ENCODE assay signal across 16 cellular contexts in the genomic region with DNA sequence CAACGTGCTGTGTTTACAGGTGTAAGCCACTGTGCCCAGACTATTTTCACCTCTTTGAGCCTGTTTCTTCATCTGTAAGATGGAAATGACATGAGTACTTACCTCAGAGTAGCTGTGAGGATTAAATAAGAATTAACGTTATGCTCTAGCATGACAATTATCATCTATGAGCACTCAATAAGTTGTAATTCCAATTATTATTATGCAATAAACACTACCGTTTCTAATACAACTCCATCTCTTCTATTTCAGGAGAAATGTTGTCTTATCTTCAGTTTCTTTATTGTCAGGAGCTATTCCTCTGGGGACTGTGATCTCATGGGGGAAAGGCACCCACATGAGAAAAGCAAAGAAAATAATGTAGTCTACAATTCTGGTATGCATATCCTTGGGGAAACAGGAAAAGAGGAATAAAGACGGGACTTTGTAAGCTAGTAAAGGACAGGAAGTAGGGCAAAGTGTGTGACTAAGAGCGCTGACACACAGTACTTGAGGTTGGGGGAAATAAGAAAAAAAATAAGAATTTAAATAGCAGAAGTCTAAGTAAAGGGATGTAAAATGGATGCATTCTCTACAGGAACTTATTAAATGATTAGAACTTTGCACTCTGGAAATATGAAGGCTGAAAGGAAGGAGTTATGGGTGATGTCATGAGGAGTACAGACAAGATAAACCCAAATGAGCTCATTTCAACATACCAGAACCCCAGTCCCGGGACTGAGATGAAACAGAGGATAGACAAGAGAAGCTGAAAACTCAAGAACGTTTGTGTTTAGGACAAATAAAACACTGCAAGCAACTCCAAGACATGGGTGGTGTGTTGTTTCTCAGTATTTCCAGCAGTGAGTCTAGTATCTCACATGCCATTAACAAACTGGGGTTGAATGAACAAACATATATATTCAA. TPM values are rescaled to one million over a fixed set of nuclear protein-coding genes. Genes with fewer than 3 reads are reported as not detected.
A peak's percentile ranks its signal among the peaks of the same experiment; 100 is the strongest.
DNase-seq lines count a peak whose midpoint lies in the region; ATAC-seq, FAIRE-seq and TF ChIP-seq lines count a peak whose summit lies in the region.
"Had no signal": no experiment of that assay in that cellular context is flagged by ENCODE, and none has a peak within 500 bp of the region (broad histone marks: within the 10 kb centered on the region; RNA-seq: fewer than 3 reads in every experiment).

No MANE protein-coding gene starts in this region.

- in situ Hi-C loops in brain microvascular endothelial cell (cut with HindIII; ENCODE audit: low pct_ligation_motif_present, low sequenced_read_pairs): no loop called here

- H3K27ac Mint-ChIP-seq in CD8-positive, alpha-beta T cell: no peak overlapping the region
- H3K27ac Mint-ChIP-seq: brain; CD4-positive, alpha-beta memory T cell; WTC11 had no signal

- no peak for TF ChIP-seq CTCF in brain microvascular endothelial cell (IDR thresholded peaks at IDR 0.05; ENCODE audit: low read depth, low read length, missing control alignments)
- no peak for TF ChIP-seq CTCF in left lung (IDR thresholded peaks at IDR 0.05)
- TF ChIP-seq CTCF in CD8-positive, alpha-beta T cell (IDR thresholded peaks at IDR 0.05): no peak

- H3K27me3 ChIP-seq in brain microvascular endothelial cell (replicated peaks): no peaks in the 10 kb centered on the region
- no peaks in the 10 kb centered on the region for H3K27me3 ChIP-seq in left lung
- H3K27me3 ChIP-seq in CD8-positive, alpha-beta T cell (ENCODE audit: insufficient read depth, low read length): no peaks in the 10 kb centered on the region

- POLR2A ChIA-PET in CD8-positive, alpha-beta T cell (lab: Charles Lee): no interaction called here

- H3K27ac ChIP-seq in brain microvascular endothelial cell: peak overlapping the region; percentile 82
- H3K27ac ChIP-seq in left lung: peak overlapping the region in 1 of 2 donors; percentile 65
- no peak overlapping the region for H3K27ac ChIP-seq in CD8-positive, alpha-beta T cell (ENCODE audit: low read depth, low read length)
- H3K27ac ChIP-seq: KMS-11 had no signal

- no peak overlapping the region for H3K4me3 Mint-ChIP-seq in CD8-positive, alpha-beta T cell
- H3K4me3 Mint-ChIP-seq: activated T-cell treated with anti-CD3 and anti-CD28 coated beads, Interleukin-2, amount 50 U/mL, for 4 hours; brain; CD4-positive, alpha-beta memory T cell; WTC11 had no signal

- no peak for FAIRE-seq in urothelium cell line (lab: Jason Lieb, UNC)

- H3K4me1 ChIP-seq in left lung: peaks cover 0 to 14% of the 10 kb centered on the region in 2 donors
- no peaks in the 10 kb centered on the region for H3K4me1 ChIP-seq in CD8-positive, alpha-beta T cell (ENCODE audit: insufficient read depth, low read length)

- ATAC-seq in left lung (peak; percentile 53), GM18502 (IDR thresholded peaks at IDR 0.05; ENCODE audit: poor library complexity, unreplicated experiment) (no peak), HG03378 (IDR thresholded peaks at IDR 0.05; ENCODE audit: unreplicated experiment) (no peak)
- no peak for ATAC-seq in CD8-positive, alpha-beta T cell
- ATAC-seq: activated T-cell treated with anti-CD3 and anti-CD28 coated beads, Interleukin-2, amount 50 U/mL, for 4 hours; WTC11 had no signal

- DNase-seq in CD1c-positive myeloid dendritic cell (ENCODE audit: extremely low spot score): peak; percentile 65
- DNase-seq in M059J (ENCODE audit: low read depth): peak; percentile 70
- DNase-seq in brain microvascular endothelial cell: peak; percentile 61
- no peak for DNase-seq in left lung
- DNase-seq in CD8-positive, alpha-beta T cell: no peak
- no peak for DNase-seq in urothelium cell line (ENCODE audit: low spot score)
- DNase-seq: activated T-cell treated with anti-CD3 and anti-CD28 coated beads, Interleukin-2, amount 50 U/mL, for 4 hours; CD4-positive, alpha-beta memory T cell; kidney glomerular epithelial cell; NCI-H2171 treated with DMSO at 0.1 percent for 48 hours; nucleus accumbens had no signal

- H3K27me3 Mint-ChIP-seq in CD8-positive, alpha-beta T cell (ENCODE audit: low read depth): peaks cover 25% of the 10 kb centered on the region

- H3K36me3 Mint-ChIP-seq in CD8-positive, alpha-beta T cell: no peaks in the 10 kb centered on the region
- H3K36me3 Mint-ChIP-seq: CD4-positive, alpha-beta memory T cell had no signal

- no peaks in the 10 kb centered on the region for H3K4me1 Mint-ChIP-seq in CD8-positive, alpha-beta T cell (ENCODE audit: low read depth)
- H3K4me1 Mint-ChIP-seq: CD4-positive, alpha-beta memory T cell had no signal

- intact Hi-C loops in left lung (cut with DNase I): no loop called here
- intact Hi-C loops in CD8-positive, alpha-beta T cell (cut with DNase I, micrococcal nuclease): no loop called here

- H3K4me3 ChIP-seq in brain microvascular endothelial cell (ENCODE audit: low read depth, low read length) (no peak overlapping the region), left lung (no peak overlapping the region)
- H3K4me3 ChIP-seq in CD8-positive, alpha-beta T cell (ENCODE audit: low read depth, low read length): no peak overlapping the region

- CTCF ChIA-PET in CD8-positive, alpha-beta T cell (lab: Charles Lee): interaction anchor here (1.0 kb wide), 1 partner anchor 8 kb away, joined by 3 read pairs; no protein-coding TSS in a partner anchor

- H3K9me3 ChIP-seq in left lung: peaks cover 3 to 17% of the 10 kb centered on the region in 2 donors
- no peaks in the 10 kb centered on the region for H3K9me3 ChIP-seq in CD8-positive, alpha-beta T cell (ENCODE audit: low read length)

- H3K36me3 ChIP-seq in brain microvascular endothelial cell (replicated peaks) (peaks cover 4% of the 10 kb centered on the region), left lung (no peaks in the 10 kb centered on the region)
- no peaks in the 10 kb centered on the region for H3K36me3 ChIP-seq in CD8-positive, alpha-beta T cell (ENCODE audit: insufficient read depth, low read length)

- peaks cover 8% of the 10 kb centered on the region for H3K9me3 Mint-ChIP-seq in CD8-positive, alpha-beta T cell

RNA-seq across cellular contexts. Expression of gene PHC2, which starts 9.8 kb away (rescaled TPM):
- total RNA-seq in M059J (2014; rRNA removed; shearing (Covaris generic)): 106 and 128 TPM in 2 replicates
- total RNA-seq in left lung: 100 to 1,000 TPM in 1 of 2 donors, 10 to 100 TPM in 1; 78.2 to 125 TPM
- 10 to 100 TPM; 39.7 to 40.4 TPM for total RNA-seq in CD8-positive, alpha-beta T cell

RNA-seq across cellular contexts. Expression of gene ZSCAN20, which starts 51.3 kb away (rescaled TPM):
- 4.6 and 5.9 TPM in 2 replicates for total RNA-seq in M059J (2014; rRNA removed; shearing (Covaris generic))
- 1 to 10 TPM; 4.3 to 4.4 TPM for total RNA-seq in left lung
- under 1 TPM; 0.19 TPM for total RNA-seq in CD8-positive, alpha-beta T cell

Comparison
In these comparisons a context has a peak if more than half of its experiments do, and no peak if none do; other contexts are left out.
1. DNase-seq: peak in CD1c-positive myeloid dendritic cell (single experiment), M059J (single experiment) and brain microvascular endothelial cell (single experiment); none in left lung (0 of 2), CD8-positive, alpha-beta T cell (0 of 7) and urothelium cell line (single experiment).